8 cellular contexts compared by ENCODE assay signal in genomic region chr2:99337931-99338580, GRCh38. TPM values are rescaled to one million over a fixed set of nuclear protein-coding genes. Genes with fewer than 3 reads are reported as not detected.
DNase-seq lines count a peak whose midpoint lies in the region; ATAC-seq and TF ChIP-seq lines count a peak whose summit lies in the region.

No MANE protein-coding gene starts in this region.

- H3K27ac ChIP-seq in upper lobe of left lung = peak overlapping the region; percentile 84 to 91 (median 88)

- no peaks in the 10 kb centered on the region for H3K9me3 Mint-ChIP-seq in activated T-cell treated with anti-CD3 and anti-CD28 coated beads, Interleukin-2, amount 50 U/mL, for 24 hours
- H3K9me3 Mint-ChIP-seq in activated CD8-positive, alpha-beta T cell treated with anti-CD3 and anti-CD28 coated beads for 36 hours = no peaks in the 10 kb centered on the region

- H3K27me3 ChIP-seq in upper lobe of left lung = no peaks in the 10 kb centered on the region

- peaks cover 30 to 45% (median 37%) of the 10 kb centered on the region in 4 donors for H3K4me1 ChIP-seq in upper lobe of left lung

- intact Hi-C loops in activated CD8-positive, alpha-beta T cell treated with anti-CD3 and anti-CD28 coated beads for 36 hours (cut with micrococcal nuclease) = loop anchor here (2.0 to 10.0 kb wide), 2 partner anchors 153 to 183 kb away; partner anchors contain the start of genes LIPT1, REV1 and TSGA10

- peak overlapping the region; percentile 69 to 96 (median 78) for H3K4me3 ChIP-seq in upper lobe of left lung

- 3 to 4% methylated on average over 19 to 20 of the region's 20 CpGs for WGBS in upper lobe of left lung, 2 donors

- DNase-seq in activated T-cell treated with anti-CD3 and anti-CD28 coated beads for 24 hours (ENCODE audit: low read depth) (peak; percentile 8), HT-29 (ENCODE audit: low spot score) (peak; percentile 45), iris pigment epithelial cell (ENCODE audit: low read depth) (peak; percentile 28), upper lobe of left lung (no peak), omental fat pad (ENCODE audit: low spot score) (no peak)
- no peak for DNase-seq in activated T-cell treated with anti-CD3 and anti-CD28 coated beads, Interleukin-2, amount 50 U/mL, for 24 hours
- peak; percentile 16 for DNase-seq in activated CD8-positive, alpha-beta T cell treated with anti-CD3 and anti-CD28 coated beads for 36 hours

- POLR2A ChIA-PET in activated CD8-positive, alpha-beta T cell treated with anti-CD3 and anti-CD28 coated beads for 36 hours (lab: Charles Lee) = interaction anchor here (0.7 to 2.6 kb wide), 10 partner anchors 8 to 197 kb away, joined by 3 to 14 read pairs (median 3); partner anchors contain the start of gene C2orf15

- TF ChIP-seq POLR2A in upper lobe of left lung (IDR thresholded peaks at IDR 0.05) = no peak

- H3K27me3 Mint-ChIP-seq in activated T-cell treated with anti-CD3 and anti-CD28 coated beads, Interleukin-2, amount 50 U/mL, for 24 hours = no peaks in the 10 kb centered on the region
- no peaks in the 10 kb centered on the region for H3K27me3 Mint-ChIP-seq in activated CD8-positive, alpha-beta T cell treated with anti-CD3 and anti-CD28 coated beads for 36 hours

- no peak for TF ChIP-seq EP300 in upper lobe of left lung (IDR thresholded peaks at IDR 0.05)

- TF ChIP-seq CTCF in activated CD8-positive, alpha-beta T cell treated with anti-CD3 and anti-CD28 coated beads for 36 hours (IDR thresholded peaks at IDR 0.05) = no peak
- no peak for TF ChIP-seq CTCF in upper lobe of left lung (IDR thresholded peaks at IDR 0.05)
- TF ChIP-seq CTCF in omental fat pad (IDR thresholded peaks at IDR 0.05) = no peak

- no peak overlapping the region for H3K4me3 Mint-ChIP-seq in activated T-cell treated with anti-CD3 and anti-CD28 coated beads, Interleukin-2, amount 50 U/mL, for 24 hours
- no peak overlapping the region for H3K4me3 Mint-ChIP-seq in activated CD8-positive, alpha-beta T cell treated with anti-CD3 and anti-CD28 coated beads for 36 hours

- H3K27ac Mint-ChIP-seq in activated T-cell treated with anti-CD3 and anti-CD28 coated beads, Interleukin-2, amount 50 U/mL, for 24 hours = no peak overlapping the region
- H3K27ac Mint-ChIP-seq in activated CD8-positive, alpha-beta T cell treated with anti-CD3 and anti-CD28 coated beads for 36 hours = no peak overlapping the region

- no peak for ATAC-seq in activated CD8-positive, alpha-beta T cell treated with anti-CD3 and anti-CD28 coated beads for 36 hours
- no peak for ATAC-seq in upper lobe of left lung (ENCODE audit: low FRiP score in 2 of 2)
- no peak for ATAC-seq in GM19351 (IDR thresholded peaks at IDR 0.05; ENCODE audit: unreplicated experiment)
- no peak for ATAC-seq in omental fat pad (ENCODE audit: low FRiP score)

- peaks cover 0 to under 1% (median 0%) of the 10 kb centered on the region in 4 donors for H3K36me3 ChIP-seq in upper lobe of left lung

- peaks cover 28% of the 10 kb centered on the region for H3K36me3 Mint-ChIP-seq in activated T-cell treated with anti-CD3 and anti-CD28 coated beads, Interleukin-2, amount 50 U/mL, for 24 hours (ENCODE audit: low read depth)
- H3K36me3 Mint-ChIP-seq in activated CD8-positive, alpha-beta T cell treated with anti-CD3 and anti-CD28 coated beads for 36 hours (ENCODE audit: low read depth) = peaks cover 6% of the 10 kb centered on the region

- CTCF ChIA-PET in activated CD8-positive, alpha-beta T cell treated with anti-CD3 and anti-CD28 coated beads for 36 hours (lab: Charles Lee) = interaction anchor here (1.3 to 1.9 kb wide), 3 partner anchors 13 to 183 kb away, joined by 3 to 7 read pairs (median 5); partner anchors contain the start of genes LIPT1 and TSGA10

- H3K4me1 Mint-ChIP-seq in activated T-cell treated with anti-CD3 and anti-CD28 coated beads, Interleukin-2, amount 50 U/mL, for 24 hours (ENCODE audit: low read depth) = peaks cover 53% of the 10 kb centered on the region
- peaks cover 43% of the 10 kb centered on the region for H3K4me1 Mint-ChIP-seq in activated CD8-positive, alpha-beta T cell treated with anti-CD3 and anti-CD28 coated beads for 36 hours (ENCODE audit: low read depth)

- no peaks in the 10 kb centered on the region for H3K9me3 ChIP-seq in upper lobe of left lung

RNA-seq across cellular contexts. Expression of gene EIF5B, which starts 0.9 kb away (rescaled TPM):
- total RNA-seq in HT-29 (2014; rRNA removed; shearing (Covaris generic)) = 13.6 and 14.5 TPM in 2 replicates
- total RNA-seq in activated CD8-positive, alpha-beta T cell treated with anti-CD3 and anti-CD28 coated beads for 36 hours = 10 to 100 TPM; 71.6 to 75.3 TPM
- 10 to 100 TPM; 19.9 to 39.0 (median 28.7) TPM for total RNA-seq in upper lobe of left lung
- 10 to 100 TPM; 30.1 to 78.1 (median 36.4) TPM for total RNA-seq in omental fat pad

RNA-seq across cellular contexts. Expression of gene TXNDC9, which starts 1.9 kb away (rescaled TPM):
- total RNA-seq in HT-29 (2014; rRNA removed; shearing (Covaris generic)) = 22.4 and 22.8 TPM in 2 replicates
- total RNA-seq in activated CD8-positive, alpha-beta T cell treated with anti-CD3 and anti-CD28 coated beads for 36 hours = 10 to 100 TPM; 23.0 to 27.0 TPM
- total RNA-seq in upper lobe of left lung (10 to 100 TPM; 20.2 to 61.0 (median 26.9) TPM), omental fat pad (10 to 100 TPM; 27.6 to 46.5 (median 35.4) TPM)

RNA-seq across cellular contexts. Expression of gene LYG1, which starts 37.1 kb away (rescaled TPM):
- 0.08 TPM in 1 of 2 replicates, not detected in the other for total RNA-seq in HT-29 (2014; rRNA removed; shearing (Covaris generic))
- under 1 TPM; 0.54 to 0.81 TPM for total RNA-seq in activated CD8-positive, alpha-beta T cell treated with anti-CD3 and anti-CD28 coated beads for 36 hours
- total RNA-seq in upper lobe of left lung (1 to 10 TPM in 2 of 6 donors, under 1 TPM in 2, not detected in 2; 0.49 to 2.1 (median 1.1) TPM), omental fat pad (1 to 10 TPM in 3 of 4 donors, not detected in 1; 1.0 to 1.1 (median 1.1) TPM)

Comparison
In these comparisons a context has a peak if more than half of its experiments do, and no peak if none do; other contexts are left out.
1. DNase-seq: peak in activated T-cell treated with anti-CD3 and anti-CD28 coated beads for 24 hours (single experiment), HT-29 (single experiment), activated CD8-positive, alpha-beta T cell treated with anti-CD3 and anti-CD28 coated beads for 36 hours (single experiment) and iris pigment epithelial cell (single experiment); none in activated T-cell treated with anti-CD3 and anti-CD28 coated beads, Interleukin-2, amount 50 U/mL, for 24 hours (single experiment), upper lobe of left lung (0 of 2) and omental fat pad (single experiment).